In the genomic region with DNA sequence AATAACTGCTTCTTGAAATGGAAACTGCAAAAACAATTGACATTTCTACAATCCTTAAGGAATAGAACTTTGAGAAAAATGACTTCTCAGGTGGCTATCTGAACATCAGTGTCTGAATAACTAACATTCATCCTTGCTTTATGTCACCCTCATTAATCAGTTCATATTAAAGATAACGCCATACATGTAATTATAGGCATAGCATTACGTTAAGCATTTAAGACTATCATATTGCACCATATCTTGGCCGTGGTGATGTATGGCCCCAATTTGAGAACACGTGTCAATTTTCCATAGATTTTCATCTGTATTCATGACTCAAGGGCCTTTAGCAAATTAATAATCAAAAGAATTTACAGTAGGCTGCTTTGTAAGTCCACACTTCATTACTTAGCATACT, we compare ENCODE assay signal across 18 cellular contexts.
DNase-seq lines count a peak whose midpoint lies in the region; ATAC-seq, FAIRE-seq and TF ChIP-seq lines count a peak whose summit lies in the region.
"Had no signal": no experiment of that assay in that cellular context is flagged by ENCODE, and none has a peak within 500 bp of the region (broad histone marks: within the 10 kb centered on the region; RNA-seq: fewer than 3 reads in every experiment).

No MANE protein-coding gene starts in this region.

- WGBS in A549 (ENCODE audit: missing lambda C conversion rate): 76% methylated on average over 4 of the region's 4 CpGs
- 76 to 88% (median 83%) methylated on average over 4 of the region's 4 CpGs for WGBS in adrenal gland, 4 donors
- 28 to 69% (median 57%) methylated on average over 4 of the region's 4 CpGs for WGBS in small intestine, 3 donors

- H3K4me1 ChIP-seq in A549 (peaks cover 35% of the 10 kb centered on the region), HEK293 (ENCODE audit: control insufficient read depth, insufficient read depth, low read length) (no peaks in the 10 kb centered on the region; the same call in 1 of the 2 replicates), adrenal gland (replicated peaks in 1 of 2) (peaks cover 10 to 18% of the 10 kb centered on the region in 2 donors), small intestine (ENCODE audit: control insufficient read depth in 2 of 2, insufficient read depth in 1 of 2, low read depth in 1 of 2, low read length in 1 of 2) (no peaks in the 10 kb centered on the region)

- H3K36me3 Mint-ChIP-seq in WTC11: no peaks in the 10 kb centered on the region

- no peaks in the 10 kb centered on the region for H3K27me3 ChIP-seq in adrenal gland
- no peaks in the 10 kb centered on the region for H3K27me3 ChIP-seq in small intestine (ENCODE audit: control insufficient read depth in 2 of 2, insufficient read depth in 2 of 2, low read length in 2 of 2)

- no peaks in the 10 kb centered on the region for H3K36me3 ChIP-seq in HEK293 (ENCODE audit: control insufficient read depth in 2 of 2, insufficient read depth in 1 of 2, low read length in 2 of 2)
- H3K36me3 ChIP-seq in adrenal gland (replicated peaks in 1 of 2): no peaks in the 10 kb centered on the region
- no peaks in the 10 kb centered on the region for H3K36me3 ChIP-seq in small intestine (ENCODE audit: control insufficient read depth in 2 of 2, insufficient read depth in 2 of 2, low read length in 2 of 2)

- intact Hi-C loops in adrenal gland (cut with DNase I): no loop called here

- POLR2A ChIA-PET in A549 (lab: Yijun Ruan, JAX): no interaction called here
- POLR2A ChIA-PET in HEK293 (lab: Yijun Ruan, JAX): no interaction called here
- POLR2A ChIA-PET in WTC11 (lab: Charles Lee): no interaction called here

- CTCF ChIA-PET in A549 (lab: Yijun Ruan, JAX) (interaction anchor here (2.6 kb wide), 1 partner anchor 49 kb away, joined by 6 read pairs; no protein-coding TSS in a partner anchor), HEK293 (lab: Yijun Ruan, JAX) (no interaction called here), WTC11 (lab: Charles Lee) (no interaction called here)

- no peaks in the 10 kb centered on the region for H3K9me3 Mint-ChIP-seq in WTC11
- H3K9me3 Mint-ChIP-seq: CD4-positive, alpha-beta T cell; H9 had no signal

- no peak overlapping the region for H3K4me3 Mint-ChIP-seq in WTC11
- H3K4me3 Mint-ChIP-seq: CD4-positive, alpha-beta T cell; H9 had no signal

- H3K4me3 ChIP-seq in A549 (no peak overlapping the region), HEK293 (ENCODE audit: low read depth, low read length) (no peak overlapping the region), adrenal gland (no peak overlapping the region), small intestine (ENCODE audit: low read depth in 1 of 2, low read length in 2 of 2) (no peak overlapping the region)

- TF ChIP-seq EP300 in A549 (IDR thresholded peaks at IDR 0.05): no peak

- TF ChIP-seq RAD21 in A549 (conservative IDR thresholded peaks at IDR 0.05 in 1 of 2, IDR thresholded peaks at IDR 0.05 in 1 of 2): no peak

- ATAC-seq in A549: no peak
- no peak for ATAC-seq in WTC11

- no peaks in the 10 kb centered on the region for H3K9me3 ChIP-seq in A549
- H3K9me3 ChIP-seq in HEK293 (ENCODE audit: control insufficient read depth, insufficient read depth, low read depth, low read length): no peaks in the 10 kb centered on the region
- no peaks in the 10 kb centered on the region for H3K9me3 ChIP-seq in adrenal gland (replicated peaks in 1 of 3)
- no peaks in the 10 kb centered on the region for H3K9me3 ChIP-seq in small intestine (ENCODE audit: control insufficient read depth, low read depth)
- H3K9me3 ChIP-seq: Caco-2 had no signal

- H3K27me3 Mint-ChIP-seq in WTC11 (ENCODE audit: low read depth): no peaks in the 10 kb centered on the region; the same call in 1 of the 2 replicates

- no peak overlapping the region for H3K27ac Mint-ChIP-seq in WTC11
- H3K27ac Mint-ChIP-seq: CD4-positive, alpha-beta T cell; H9 had no signal

- H3K4me2 ChIP-seq in A549: no peak overlapping the region; the same call in 2 of the 3 replicates

- TF ChIP-seq CTCF in A549 (IDR thresholded peaks at IDR 0.05) (no peak), HEK293 (tag by site-specific recombination; IDR thresholded peaks at IDR 0.05) (no peak), adrenal gland (IDR thresholded peaks at IDR 0.05) (no peak), WTC11 (IDR thresholded peaks at IDR 0.05) (no peak)

- TF ChIP-seq POLR2A in A549 (IDR thresholded peaks at IDR 0.05; ENCODE audit: low read length) (no peak), adrenal gland (IDR thresholded peaks at IDR 0.05) (no peak)

- FAIRE-seq in A549 (lab: Jason Lieb, UNC): no peak
- no peak for FAIRE-seq in small intestine (lab: Jason Lieb, UNC)
- FAIRE-seq: A204.1, D721Med, G401.6, GM12891, GM19239, H1 had no signal

- no peak for DNase-seq in A549 (ENCODE audit: low read depth in 1 of 2, low spot score in 1 of 2)
- DNase-seq in adrenal gland: no peak
- peak; percentile 55 for DNase-seq in small intestine
- no peak for DNase-seq in NCI-H1092 (lab: John Stamatoyannopoulos, UW)
- DNase-seq in kidney tubule cell (ENCODE audit: low spot score): no peak
- DNase-seq in WTC11 (ENCODE audit: low spot score): no peak
- DNase-seq: AML-193; Caco-2; CD4-positive, alpha-beta T cell; H9 had no signal

- H3K4me1 Mint-ChIP-seq in WTC11: peaks cover under 1% of the 10 kb centered on the region; the same call in 1 of the 2 replicates

- peak overlapping the region; percentile 64 to 76; a peak in 5 of 6 replicates for H3K27ac ChIP-seq in A549
- H3K27ac ChIP-seq in HEK293 (ENCODE audit: extremely low read depth, low read depth, low read length): no peak overlapping the region
- peak overlapping the region in 3 of 5 donors; percentile 43 to 85 (median 62) for H3K27ac ChIP-seq in adrenal gland
- H3K27ac ChIP-seq in small intestine (ENCODE audit: low read depth in 1 of 2, low read length in 1 of 2): no peak overlapping the region
- H3K27ac ChIP-seq: C4-2B had no signal

TF ChIP-seq in A549, 52 proteins besides CTCF, POLR2A, EP300 and RAD21:
- no peak for TF ChIP-seq RNF2 (IDR thresholded peaks at IDR 0.05; ENCODE audit: borderline replicate concordance, low read depth)

TF ChIP-seq in HEK293, 187 proteins besides CTCF, POLR2A, EP300 and RAD21 (continues in another document):
- no peak for TF ChIP-seq ZNF302 (tag by site-specific recombination; IDR thresholded peaks at IDR 0.05; ENCODE audit: low read depth)
- TF ChIP-seq, protein P1, sequence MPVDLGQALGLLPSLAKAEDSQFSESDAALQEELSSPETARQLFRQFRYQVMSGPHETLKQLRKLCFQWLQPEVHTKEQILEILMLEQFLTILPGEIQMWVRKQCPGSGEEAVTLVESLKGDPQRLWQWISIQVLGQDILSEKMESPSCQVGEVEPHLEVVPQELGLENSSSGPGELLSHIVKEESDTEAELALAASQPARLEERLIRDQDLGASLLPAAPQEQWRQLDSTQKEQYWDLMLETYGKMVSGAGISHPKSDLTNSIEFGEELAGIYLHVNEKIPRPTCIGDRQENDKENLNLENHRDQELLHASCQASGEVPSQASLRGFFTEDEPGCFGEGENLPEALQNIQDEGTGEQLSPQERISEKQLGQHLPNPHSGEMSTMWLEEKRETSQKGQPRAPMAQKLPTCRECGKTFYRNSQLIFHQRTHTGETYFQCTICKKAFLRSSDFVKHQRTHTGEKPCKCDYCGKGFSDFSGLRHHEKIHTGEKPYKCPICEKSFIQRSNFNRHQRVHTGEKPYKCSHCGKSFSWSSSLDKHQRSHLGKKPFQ (tag by site-specific recombination; IDR thresholded peaks at IDR 0.05): no peak
- TF ChIP-seq SP7 (tag by site-specific recombination; IDR thresholded peaks at IDR 0.05): peak; percentile 99
- TF ChIP-seq OSR2 (tag by site-specific recombination; IDR thresholded peaks at IDR 0.05): peak; percentile 51; the same call in 1 of the 2 replicates

TF ChIP-seq in WTC11, 78 proteins besides CTCF, POLR2A, EP300 and RAD21:
- TF ChIP-seq STAT6 (CRISPR knock-in tag; conservative IDR thresholded peaks at IDR 0.05; ENCODE audit: low read depth): no peak
- TF ChIP-seq ZBTB21 (CRISPR knock-in tag; IDR thresholded peaks at IDR 0.05; ENCODE audit: borderline replicate concordance): no peak
- no peak for TF ChIP-seq SP1 (CRISPR knock-in tag; conservative IDR thresholded peaks at IDR 0.05)

Comparison
In these comparisons a context has a peak if more than half of its experiments do, and no peak if none do; other contexts are left out.
1. H3K27ac ChIP-seq: peak in A549 (2 of 2) and adrenal gland (3 of 5); none in HEK293 (single experiment) and small intestine (0 of 2).